8 cellular contexts compared by ENCODE assay signal in genomic region chr10:73495884-73496674, GRCh38. TPM values are rescaled to one million over a fixed set of nuclear protein-coding genes. Genes with fewer than 3 reads are reported as not detected.
DNase-seq lines count a peak whose midpoint lies in the region; ATAC-seq and TF ChIP-seq lines count a peak whose summit lies in the region.

Gene PPP3CB, minus strand, starts transcription at chr10:73496024. Its CDS starts 135 bp downstream, at chr10:73495889.

- peak within 1 kb of the TSS; percentile 97 for H3K9ac ChIP-seq in IMR-90 (ENCODE audit: low read depth, low read length)
- H3K9ac ChIP-seq in mucosa of rectum (ENCODE audit: low read depth in 1 of 2, low read length in 2 of 2), result peak within 1 kb of the TSS; percentile 94 to 98

- TF ChIP-seq CTCF in IMR-90 (conservative IDR thresholded peaks at IDR 0.05; ENCODE audit: low read depth, low read length) (no peak), OCI-LY7 (conservative IDR thresholded peaks at IDR 0.05; ENCODE audit: low read length) (no peak)

- H3K4me1 ChIP-seq in IMR-90 (ENCODE audit: control insufficient read depth, insufficient read depth, low read length), result peaks cover 7% of the 10 kb centered on the region; the same call in 1 of the 2 replicates
- peaks cover 26% of the 10 kb centered on the region for H3K4me1 ChIP-seq in OCI-LY7 (ENCODE audit: insufficient read depth, low read length, poor library complexity, severe bottlenecking)
- H3K4me1 ChIP-seq in mucosa of rectum (ENCODE audit: control insufficient read depth in 2 of 2, insufficient read depth in 2 of 2, low read length in 2 of 2), result peaks cover 12 to 18% of the 10 kb centered on the region in 2 donors

- DNase-seq in Caki2 (ENCODE audit: low read depth), result peak; percentile 94
- peak; percentile 97 for DNase-seq in IMR-90
- peak; percentile 93 for DNase-seq in OCI-LY7 (ENCODE audit: low spot score)
- peak; percentile 88 for DNase-seq in activated T-cell treated with anti-CD3 and anti-CD28 coated beads for 48 hours (ENCODE audit: low read depth)
- DNase-seq in erythroblast (lab: John Stamatoyannopoulos, UW), result peak; percentile 96 to 97
- peak; percentile 77 to 87 for DNase-seq in stimulated activated CD8-positive, alpha-beta memory T cell treated with anti-CD3 and anti-CD28 coated beads, Interleukin-4, amount 100 ng/mL, for 4 hours (ENCODE audit: low read depth in 2 of 2, low spot score in 1 of 2)

- intact Hi-C loops in IMR-90 (cut with micrococcal nuclease), result loop anchor here (10.0 kb wide), 1 partner anchor 241 kb away; the partner anchor contains the start of gene MRPS16
- intact Hi-C loops in OCI-LY7 (cut with micrococcal nuclease; ENCODE audit: unreplicated experiment), result loop anchor here (2.0 kb wide), 1 partner anchor 83 kb away; no protein-coding TSS in a partner anchor

- peak within 1 kb of the TSS; percentile 87 for H4K91ac ChIP-seq in IMR-90 (ENCODE audit: insufficient read depth, low read depth, low read length)

- peak within 1 kb of the TSS; percentile 95 for H3K4me2 ChIP-seq in IMR-90 (ENCODE audit: low read depth, low read length)
- H3K4me2 ChIP-seq in OCI-LY7 (ENCODE audit: low read length), result peak within 1 kb of the TSS; percentile 99

- H4K8ac ChIP-seq in IMR-90 (ENCODE audit: low read depth in 2 of 2, low read length in 2 of 2), result peak within 1 kb of the TSS; percentile 66 to 95

- peak within 1 kb of the TSS; percentile 69 for H3K18ac ChIP-seq in IMR-90 (ENCODE audit: low read depth, low read length)

- H3K27me3 ChIP-seq in IMR-90 (ENCODE audit: control insufficient read depth, insufficient read depth, low read length), result no peaks in the 10 kb centered on the region
- no peaks in the 10 kb centered on the region for H3K27me3 ChIP-seq in mucosa of rectum (ENCODE audit: control insufficient read depth in 2 of 2, insufficient read depth in 2 of 2, low read length in 2 of 2)

- peak within 1 kb of the TSS; percentile 72 for H2BK120ac ChIP-seq in IMR-90 (ENCODE audit: low read depth, low read length)

- H3K9me3 ChIP-seq in IMR-90 (ENCODE audit: control insufficient read depth, insufficient read depth, low read length) (no peaks in the 10 kb centered on the region), OCI-LY7 (ENCODE audit: low read length) (no peaks in the 10 kb centered on the region), mucosa of rectum (ENCODE audit: control insufficient read depth in 2 of 2, low read length in 2 of 2) (no peaks in the 10 kb centered on the region)

- peak within 1 kb of the TSS; percentile 22 for H2AK5ac ChIP-seq in IMR-90 (ENCODE audit: low read depth, low read length)

- dilution Hi-C loops in IMR-90 (cut with HindIII; ENCODE audit: low sequenced_read_pairs, unreplicated experiment), result no loop called here

- H3K4me3 ChIP-seq in IMR-90 (ENCODE audit: insufficient read depth, low read depth, low read length) (peak within 1 kb of the TSS; percentile 90), OCI-LY7 (ENCODE audit: low read depth, low read length, poor library complexity, severe bottlenecking) (peak within 1 kb of the TSS; percentile 92), mucosa of rectum (ENCODE audit: low read length in 2 of 2) (peak within 1 kb of the TSS; percentile 93 to 94)

- H3K27ac ChIP-seq in IMR-90 (ENCODE audit: insufficient read depth, low read length) (peak within 1 kb of the TSS; percentile 95), OCI-LY7 (ENCODE audit: low read depth, low read length, poor library complexity, severe bottlenecking) (peak within 1 kb of the TSS; percentile 79), mucosa of rectum (ENCODE audit: low read depth in 2 of 2, low read length in 2 of 2) (peak within 1 kb of the TSS; percentile 98 to 99)

- H4K5ac ChIP-seq in IMR-90 (ENCODE audit: low read depth, low read length), result peak within 1 kb of the TSS; percentile 73

- H3K56ac ChIP-seq in IMR-90 (ENCODE audit: extremely low read depth, insufficient read depth, low read length), result peak within 1 kb of the TSS; percentile 82

- in situ Hi-C loops in Caki2 (cut with HindIII; ENCODE audit: low pct_unique_long_range_greater_than_20kb, low sequenced_read_pairs), result no loop called here
- in situ Hi-C loops in IMR-90 (cut with MboI; ENCODE audit: low sequenced_read_pairs), result no loop called here

- H2AK9ac ChIP-seq in IMR-90 (replicated peaks; ENCODE audit: low read depth, low read length, poor library complexity), result peak within 1 kb of the TSS; percentile 95

- no peak for TF ChIP-seq RAD21 in IMR-90 (IDR thresholded peaks at IDR 0.05; ENCODE audit: low read length)

- peaks cover 14 to 25% of the 10 kb centered on the region in 2 experiments for H3K79me1 ChIP-seq in IMR-90 (ENCODE audit: low read depth in 1 of 2, low read length in 2 of 2)

- peak; percentile 54 for ATAC-seq in GM21528 (IDR thresholded peaks at IDR 0.05; ENCODE audit: low FRiP score, unreplicated experiment)
- ATAC-seq in IMR-90 (ENCODE audit: low read depth), result peak; percentile 88

- H2BK15ac ChIP-seq in IMR-90 (ENCODE audit: low read depth, low read length), result peak within 1 kb of the TSS; percentile 17

- BruUV-seq in IMR-90 (replicated peaks; lab: Mats Ljungman, UMichigan) (TSS peak; percentile 47), OCI-LY7 (replicated peaks; lab: Mats Ljungman, UMichigan) (TSS peak; percentile 86)

- 0% methylated on average over 1 of the region's 28 CpGs; no CpG with 5 or more reads in 1 of the 2 experiments for WGBS in IMR-90 (ENCODE audit: extremely low coverage in 2 of 2, insufficient read length in 1 of 2), 2 experiments

- peaks cover 10% of the 10 kb centered on the region for H3K9me1 ChIP-seq in IMR-90 (ENCODE audit: insufficient read depth, low read length)

- H2BK5ac ChIP-seq in IMR-90 (ENCODE audit: low read depth, low read length, poor library complexity, severe bottlenecking), result peak within 1 kb of the TSS; percentile 95

- H2AFZ ChIP-seq in IMR-90 (replicated peaks; ENCODE audit: low read length, poor library complexity), result peak within 1 kb of the TSS; percentile 92
- H2AFZ ChIP-seq in OCI-LY7 (ENCODE audit: low read length), result peak within 1 kb of the TSS; percentile 75

- POLR2A ChIA-PET in IMR-90 (lab: Charles Lee; ENCODE audit: unreplicated experiment), result interaction anchor here (0.6 kb wide), 2 partner anchors 126 to 216 kb away, joined by 4 read pairs; no protein-coding TSS in a partner anchor
- POLR2A ChIA-PET in OCI-LY7 (lab: Charles Lee), result interaction anchor here (0.6 to 2.0 kb wide), 11 partner anchors 11 to 1387 kb away, joined by 3 to 6 read pairs (median 4); partner anchors contain the start of gene DNAJC9

- H3K23ac ChIP-seq in IMR-90 (ENCODE audit: low read depth, low read length), result peak within 1 kb of the TSS; percentile 97

- H3K36me3 ChIP-seq in IMR-90 (ENCODE audit: control insufficient read depth, insufficient read depth, low read length) (peaks cover 1% of the 10 kb centered on the region; the same call in 1 of the 2 replicates), OCI-LY7 (ENCODE audit: insufficient read depth, low read length) (peaks cover 27% of the 10 kb centered on the region), mucosa of rectum (ENCODE audit: control insufficient read depth in 2 of 2, insufficient read depth in 2 of 2, low read length in 2 of 2) (peaks cover 26 to 33% of the 10 kb centered on the region in 2 donors)

- CTCF ChIA-PET in IMR-90 (lab: Yijun Ruan, JAX), result no interaction called here
- CTCF ChIA-PET in OCI-LY7 (lab: Charles Lee; ENCODE audit: unreplicated experiment), result no interaction called here

- H3K4ac ChIP-seq in IMR-90 (ENCODE audit: low read depth, low read length), result peak within 1 kb of the TSS; percentile 98

- H3K79me2 ChIP-seq in OCI-LY7 (ENCODE audit: insufficient read depth, low read depth, low read length), result peaks cover 43% of the 10 kb centered on the region

- TF ChIP-seq POLR2A in IMR-90 (IDR thresholded peaks at IDR 0.05; ENCODE audit: low read depth, low read length) (no peak), erythroblast (IDR thresholded peaks at IDR 0.05; ENCODE audit: low read length) (no peak)

- H4K20me1 ChIP-seq in IMR-90 (ENCODE audit: insufficient read depth, low read length) (0 out of 2 replicates have a peak, but pooled peaks cover 3% of the 10 kb centered on the region), OCI-LY7 (ENCODE audit: insufficient read depth, low read length) (0 out of 2 replicates have a peak, but pooled peaks cover 5% of the 10 kb centered on the region)

- no peaks in the 10 kb centered on the region for H3K9me2 ChIP-seq in OCI-LY7 (ENCODE audit: insufficient read depth, low read length)

- peak within 1 kb of the TSS; percentile 96 for H3K14ac ChIP-seq in IMR-90 (replicated peaks; ENCODE audit: low read depth, low read length)

- peak within 1 kb of the TSS; percentile 38 for H2BK20ac ChIP-seq in IMR-90 (ENCODE audit: low read depth, low read length)

TF ChIP-seq in IMR-90, 13 proteins besides CTCF, POLR2A, EP300 and RAD21:
- TF ChIP-seq MXI1 (IDR thresholded peaks at IDR 0.05; ENCODE audit: borderline replicate concordance, low read depth, low read length) (0 out of 2 replicates have a peak, but pooled peaks have one; percentile 33), USF2 (IDR thresholded peaks at IDR 0.05; ENCODE audit: low read depth, low read length) (peak; percentile 8; the same call in 1 of the 2 replicates), MAZ (IDR thresholded peaks at IDR 0.05; ENCODE audit: borderline replicate concordance, low read depth, low read length) (peak; percentile 39; the same call in 1 of the 2 replicates), CHD1 (IDR thresholded peaks at IDR 0.05; ENCODE audit: low read depth, low read length) (0 out of 2 replicates have a peak, but pooled peaks have one; percentile 74), RFX5 (IDR thresholded peaks at IDR 0.05; ENCODE audit: low read depth, low read length) (no peak), BHLHE40 (IDR thresholded peaks at IDR 0.05; ENCODE audit: low read depth, low read length) (no peak)
TF ChIP-seq in IMR-90: peak in this region for 4.

RNA-seq across cellular contexts. Expression of gene PPP3CB, which starts in this region (rescaled TPM):
- 1.5 and 2.6 TPM in 2 replicates for total RNA-seq in Caki2 (2014; rRNA removed; shearing (Covaris generic); ENCODE audit: low replicate concordance)
- 22.9 and 40.0 TPM in 2 replicates for total RNA-seq in IMR-90 (2012; rRNA removed)
- polyA plus RNA-seq in IMR-90 (2012; rRNA removed), result 26.4 and 36.4 TPM in 2 replicates
- polyA plus RNA-seq in IMR-90 (2012; cell fraction: cytosol; rRNA removed), result 9.5 and 34.7 TPM in 2 replicates
- polyA plus RNA-seq in IMR-90 (2012; cell fraction: nucleus; rRNA removed; ENCODE audit: low replicate concordance), result 7.7 and 38.3 TPM in 2 replicates
- total RNA-seq in OCI-LY7 (2014; rRNA removed; shearing (Covaris generic)), result 15.5 and 18.6 TPM in 2 replicates
- total RNA-seq in OCI-LY7 (2022), result 43.1 and 45.3 TPM in 2 replicates

Comparison
In these comparisons a context has a peak if more than half of its experiments do, and no peak if none do; other contexts are left out.
1. Peak in every context shown above with its lines: DNase-seq, ATAC-seq, H3K4me3 ChIP-seq and H3K27ac ChIP-seq.